Comparison of ENCODE assay signal across 13 cellular contexts in genomic region chr3:38327335-38328009, GRCh38. TPM values are rescaled to one million over a fixed set of nuclear protein-coding genes. Genes with fewer than 3 reads are reported as not detected.
DNase-seq lines count a peak whose midpoint lies in the region; FAIRE-seq and TF ChIP-seq lines count a peak whose summit lies in the region.
"Had no signal": no experiment of that assay in that cellular context is flagged by ENCODE, and none has a peak within 500 bp of the region (broad histone marks: within the 10 kb centered on the region; RNA-seq: fewer than 3 reads in every experiment).

No MANE protein-coding gene starts in this region.

- TF ChIP-seq CTCF in bronchial epithelial cell (IDR thresholded peaks at IDR 0.05; ENCODE audit: insufficient read depth, low read length, severe bottlenecking) (no peak), neural progenitor cell (IDR thresholded peaks at IDR 0.05) (no peak), sigmoid colon (IDR thresholded peaks at IDR 0.05) (no peak)

- H3K27ac ChIP-seq in neural progenitor cell (no peak overlapping the region), sigmoid colon (no peak overlapping the region)
- H3K27ac ChIP-seq: heart right ventricle, lower lobe of right lung had no signal

- peak; percentile 66 for DNase-seq in HCEC 1CT
- DNase-seq in NCI-H226 = peak; percentile 16
- DNase-seq in bronchial epithelial cell (ENCODE audit: low read depth) = peak; percentile 71
- DNase-seq in non-pigmented ciliary epithelial cell (ENCODE audit: low read depth) = peak; percentile 44
- no peak for DNase-seq in KG1 (lab: John Stamatoyannopoulos, UW)
- DNase-seq in neural progenitor cell (ENCODE audit: low spot score) = no peak
- DNase-seq in sigmoid colon = no peak
- DNase-seq in glomerular visceral epithelial cell (ENCODE audit: extremely low spot score) = no peak
- DNase-seq: activated naive CD4-positive, alpha-beta T cell treated with anti-CD3 and anti-CD28 coated beads for 36 hours; CD8-positive, alpha-beta memory T cell; heart right ventricle; lower lobe of right lung; NCI-H526 had no signal

- no peak for FAIRE-seq in bronchial epithelial cell (lab: Jason Lieb, UNC)

- H3K4me1 ChIP-seq in neural progenitor cell (no peaks in the 10 kb centered on the region), sigmoid colon (no peaks in the 10 kb centered on the region)
- H3K4me1 ChIP-seq: heart right ventricle, lower lobe of right lung had no signal

- no peak overlapping the region for H2AFZ ChIP-seq in neural progenitor cell (replicated peaks)

- H3F3A ChIP-seq in neural progenitor cell (ENCODE audit: low read depth) = no peaks in the 10 kb centered on the region

- no peak for TF ChIP-seq EP300 in sigmoid colon (IDR thresholded peaks at IDR 0.05)

- peaks cover 8% of the 10 kb centered on the region for H3K27me3 Mint-ChIP-seq in neural progenitor cell (ENCODE audit: insufficient read depth, low read depth)

- intact Hi-C loops in sigmoid colon (cut with DNase I) = no loop called here

- H3K36me3 Mint-ChIP-seq in neural progenitor cell = no peaks in the 10 kb centered on the region

- H3K27ac Mint-ChIP-seq in neural progenitor cell = no peak overlapping the region
- H3K27ac Mint-ChIP-seq: activated naive CD4-positive, alpha-beta T cell treated with anti-CD3 and anti-CD28 coated beads for 36 hours; CD8-positive, alpha-beta memory T cell had no signal

- H3K27me3 ChIP-seq in bronchial epithelial cell (ENCODE audit: control insufficient read depth, insufficient read depth, low read length) (no peaks in the 10 kb centered on the region), neural progenitor cell (no peaks in the 10 kb centered on the region), sigmoid colon (no peaks in the 10 kb centered on the region)

- no peak overlapping the region for H3K4me2 ChIP-seq in neural progenitor cell

- no peaks in the 10 kb centered on the region for H3K79me2 ChIP-seq in neural progenitor cell (ENCODE audit: low read depth)

- H3K9me3 Mint-ChIP-seq in neural progenitor cell = peaks cover 5% of the 10 kb centered on the region
- H3K9me3 Mint-ChIP-seq: activated naive CD4-positive, alpha-beta T cell treated with anti-CD3 and anti-CD28 coated beads for 36 hours; CD8-positive, alpha-beta memory T cell had no signal

- H3K9ac ChIP-seq in neural progenitor cell = no peak overlapping the region

- H3K9me3 ChIP-seq in neural progenitor cell (ENCODE audit: low read depth) (no peaks in the 10 kb centered on the region), sigmoid colon (peaks cover 0 to 2% (median 0%) of the 10 kb centered on the region in 4 donors)
- H3K9me3 ChIP-seq: lower lobe of right lung had no signal

- no peak for TF ChIP-seq POLR2A in sigmoid colon (IDR thresholded peaks at IDR 0.05)

- H3K4me1 Mint-ChIP-seq in neural progenitor cell = no peaks in the 10 kb centered on the region
- H3K4me1 Mint-ChIP-seq: CD8-positive, alpha-beta memory T cell had no signal

- H4K20me1 ChIP-seq in neural progenitor cell (ENCODE audit: low read depth) = no peaks in the 10 kb centered on the region

- H3K4me3 Mint-ChIP-seq in neural progenitor cell = no peak overlapping the region
- H3K4me3 Mint-ChIP-seq: activated naive CD4-positive, alpha-beta T cell treated with anti-CD3 and anti-CD28 coated beads for 36 hours; CD8-positive, alpha-beta memory T cell had no signal

- H3K36me3 ChIP-seq in bronchial epithelial cell (ENCODE audit: control insufficient read depth, insufficient read depth, low read length) = no peaks in the 10 kb centered on the region
- no peaks in the 10 kb centered on the region for H3K36me3 ChIP-seq in neural progenitor cell
- H3K36me3 ChIP-seq in sigmoid colon = no peaks in the 10 kb centered on the region
- H3K36me3 ChIP-seq: heart right ventricle, lower lobe of right lung had no signal

- H3K4me3 ChIP-seq in bronchial epithelial cell (ENCODE audit: low read depth, low read length) = no peak overlapping the region
- no peak overlapping the region for H3K4me3 ChIP-seq in neural progenitor cell
- H3K4me3 ChIP-seq in sigmoid colon = no peak overlapping the region
- H3K4me3 ChIP-seq: heart right ventricle, lower lobe of right lung had no signal

RNA-seq across cellular contexts. Expression of gene XYLB, which starts 19.1 kb away (rescaled TPM):
- total RNA-seq in bronchial epithelial cell = 1.5 and 2.1 TPM in 2 replicates
- total RNA-seq in neural progenitor cell (ENCODE audit: low replicate concordance) = 2.1 and 6.9 TPM in 2 replicates
- total RNA-seq in sigmoid colon = 1 to 10 TPM; 2.3 to 3.2 (median 2.4) TPM
- 1 to 10 TPM; 3.6 to 4.9 (median 3.9) TPM for polyA plus RNA-seq in sigmoid colon

RNA-seq across cellular contexts. Expression of gene SLC22A14, which starts 45.4 kb away (rescaled TPM):
- total RNA-seq in bronchial epithelial cell = 0.26 and 0.64 TPM in 2 replicates
- not detected in 2 replicates for total RNA-seq in neural progenitor cell (ENCODE audit: low replicate concordance)
- total RNA-seq in sigmoid colon = not detected
- under 1 TPM in 1 of 3 donors, not detected in 2; 0.09 TPM for polyA plus RNA-seq in sigmoid colon
- total RNA-seq: activated naive CD4-positive, alpha-beta T cell treated with anti-CD3 and anti-CD28 coated beads for 36 hours; CD8-positive, alpha-beta memory T cell; lower lobe of right lung had no signal
- polyA plus RNA-seq: CD8-positive, alpha-beta memory T cell had no signal

Comparison
In these comparisons a context has a peak if more than half of its experiments do, and no peak if none do; other contexts are left out.
1. DNase-seq: peak in HCEC 1CT (single experiment), NCI-H226 (single experiment), bronchial epithelial cell (single experiment) and non-pigmented ciliary epithelial cell (single experiment); none in KG1 (single experiment), neural progenitor cell (single experiment), sigmoid colon (single experiment) and glomerular visceral epithelial cell (single experiment).